8 cellular contexts compared by ENCODE assay signal in genomic region chr7:108526768-108527017, GRCh38. TPM values are rescaled to one million over a fixed set of nuclear protein-coding genes. Genes with fewer than 3 reads are reported as not detected.
DNase-seq lines count a peak whose midpoint lies in the region; TF ChIP-seq lines count a peak whose summit lies in the region.

No MANE protein-coding gene starts in this region.

- peaks cover 5% of the 10 kb centered on the region for H3K27me3 Mint-ChIP-seq in T-helper 1 cell treated with Interleukin-12 subunit alpha and Interleukin-12 subunit beta and Interleukin-4 antibody, amounts not matched to agents 30 μg/mL and 1 μg/mL, for 36 hours (ENCODE audit: low read depth)

- no peaks in the 10 kb centered on the region for H3K9me3 ChIP-seq in adipocyte (ENCODE audit: control insufficient read depth, low read length)

- peak overlapping the region; percentile 94 for H3K9ac ChIP-seq in adipocyte (ENCODE audit: low read length)

- H3K4me1 Mint-ChIP-seq in T-helper 1 cell treated with Interleukin-12 subunit alpha and Interleukin-12 subunit beta and Interleukin-4 antibody, amounts not matched to agents 30 μg/mL and 1 μg/mL, for 36 hours (ENCODE audit: low read depth) = peaks cover 19% of the 10 kb centered on the region

- H3K9me3 Mint-ChIP-seq in T-helper 1 cell treated with Interleukin-12 subunit alpha and Interleukin-12 subunit beta and Interleukin-4 antibody, amounts not matched to agents 30 μg/mL and 1 μg/mL, for 36 hours = no peaks in the 10 kb centered on the region

- no peaks in the 10 kb centered on the region for H3K27me3 ChIP-seq in adipocyte (replicated peaks; ENCODE audit: control insufficient read depth, insufficient read depth, low read length)
- no peaks in the 10 kb centered on the region for H3K27me3 ChIP-seq in kidney epithelial cell (ENCODE audit: control insufficient read depth, insufficient read depth, low read length)

- H3K4me3 Mint-ChIP-seq in T-helper 1 cell treated with Interleukin-12 subunit alpha and Interleukin-12 subunit beta and Interleukin-4 antibody, amounts not matched to agents 30 μg/mL and 1 μg/mL, for 36 hours = peak overlapping the region; percentile 94

- H3K27ac Mint-ChIP-seq in T-helper 1 cell treated with Interleukin-12 subunit alpha and Interleukin-12 subunit beta and Interleukin-4 antibody, amounts not matched to agents 30 μg/mL and 1 μg/mL, for 36 hours = peak overlapping the region; percentile 99

- H3K36me3 ChIP-seq in adipocyte (ENCODE audit: control insufficient read depth, insufficient read depth, low read length, severe bottlenecking) = no peaks in the 10 kb centered on the region
- no peaks in the 10 kb centered on the region for H3K36me3 ChIP-seq in kidney epithelial cell (ENCODE audit: control insufficient read depth, insufficient read depth, low read length)

- peaks cover 35% of the 10 kb centered on the region for H3K4me1 ChIP-seq in adipocyte (ENCODE audit: control insufficient read depth, insufficient read depth, low read length)

- H3K27ac ChIP-seq in temporal lobe (ENCODE audit: low read depth, low read length) = peak overlapping the region; percentile 85

- no peaks in the 10 kb centered on the region for H3K36me3 Mint-ChIP-seq in T-helper 1 cell treated with Interleukin-12 subunit alpha and Interleukin-12 subunit beta and Interleukin-4 antibody, amounts not matched to agents 30 μg/mL and 1 μg/mL, for 36 hours (ENCODE audit: low read depth)

- H3K4me3 ChIP-seq in adipocyte (ENCODE audit: low read length) = peak overlapping the region; percentile 96
- H3K4me3 ChIP-seq in kidney epithelial cell (ENCODE audit: low read depth, low read length) = peak overlapping the region; percentile 59

- DNase-seq in T-helper 1 cell (no peak), adipocyte (ENCODE audit: low read depth) (no peak), kidney epithelial cell (ENCODE audit: low read depth) (no peak), NCI-H2107 (lab: John Stamatoyannopoulos, UW) (no peak), kidney glomerular epithelial cell (lab: John Stamatoyannopoulos, UW) (no peak), Kasumi-1 (lab: John Stamatoyannopoulos, UW) (no peak)

- no peak for TF ChIP-seq CTCF in kidney epithelial cell (IDR thresholded peaks at IDR 0.05; ENCODE audit: insufficient read depth, low read length, poor library complexity, severe bottlenecking)

RNA-seq across cellular contexts. Expression of gene PNPLA8, which starts 0.8 kb away (rescaled TPM):
- 22.3 and 26.3 TPM in 2 replicates for total RNA-seq in kidney epithelial cell
- total RNA-seq in temporal lobe = 50.9 TPM

RNA-seq across cellular contexts. Expression of gene THAP5, which starts 42.8 kb away (rescaled TPM):
- 26.3 and 30.9 TPM in 2 replicates for total RNA-seq in kidney epithelial cell
- 55.6 TPM for total RNA-seq in temporal lobe

RNA-seq across cellular contexts. Expression of gene DNAJB9, which starts 43.0 kb away (rescaled TPM):
- total RNA-seq in kidney epithelial cell = 49.5 and 72.7 TPM in 2 replicates
- total RNA-seq in temporal lobe = 25.8 TPM
